Comparison of ENCODE assay signal across 24 cellular contexts in the genomic region with DNA sequence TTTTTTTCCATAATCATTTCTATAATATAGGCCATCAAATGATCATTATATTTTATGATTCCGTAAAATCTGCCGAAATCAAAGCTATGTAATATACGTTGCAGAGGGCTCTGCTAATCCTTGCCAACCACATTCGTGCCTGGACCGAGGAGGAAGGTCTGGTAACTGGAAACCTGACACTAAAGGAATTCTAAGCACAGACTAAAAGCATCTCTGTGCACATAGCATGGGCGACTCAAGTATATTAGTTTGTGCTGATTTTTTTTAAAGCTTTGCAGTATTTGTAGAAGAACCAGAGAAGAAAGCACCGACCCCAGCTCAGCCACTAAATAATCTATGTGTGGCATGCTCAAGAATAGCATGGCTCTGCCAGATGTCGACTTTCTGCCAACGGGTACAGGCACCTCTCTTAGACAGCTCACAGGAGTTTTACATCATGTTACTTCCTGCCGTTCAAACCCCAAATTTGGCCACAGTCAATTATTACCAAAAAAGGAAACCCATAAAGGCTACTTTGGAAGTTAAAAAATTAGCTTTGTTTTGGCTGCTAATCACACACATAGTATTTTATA.
"Had no signal": no experiment of that assay in that cellular context is flagged by ENCODE, and none has a peak within 500 bp of the region (broad histone marks: within the 10 kb centered on the region; RNA-seq: fewer than 3 reads in every experiment).

No MANE protein-coding gene starts in this region.

- DNase-seq: activated CD4-positive, alpha-beta memory T cell treated with anti-CD3 and anti-CD28 coated beads for 36 hours; activated CD4-positive, alpha-beta T cell treated with anti-CD3 and anti-CD28 coated beads for 4 hours; activated gamma-delta T cell treated with Interleukin-2 at 50 U/mL for 16 hours; activated T-cell treated with anti-CD3 and anti-CD28 coated beads for 4 hours; amygdala; body of pancreas; central memory CD4-positive, alpha-beta T cell; gastrocnemius medialis; head of caudate nucleus; immature natural killer cell; mesenchymal stem cell; mucosa of descending colon; naive B cell; right cardiac atrium; small intestine; stimulated activated CD4-positive, alpha-beta T cell treated with anti-CD3 and anti-CD28 coated beads, Interleukin-15, amount 100 ng/mL, for 24 hours; stimulated activated CD4-positive, alpha-beta T cell treated with anti-CD3 and anti-CD28 coated beads, Interleukin-2, amount 100 ng/mL, for 48 hours; testis had no signal

- H3K36me3 ChIP-seq: gastrocnemius medialis, neural progenitor cell, prostate gland had no signal

- H3K4me3 ChIP-seq: body of pancreas, gastrocnemius medialis, mucosa of descending colon, neural progenitor cell, prostate gland, testis had no signal

- H3K27me3 Mint-ChIP-seq: type B pancreatic cell had no signal

- H3K9ac ChIP-seq: neural progenitor cell had no signal

- H3K4me1 Mint-ChIP-seq: immature natural killer cell, naive B cell had no signal

- H3K36me3 Mint-ChIP-seq: immature natural killer cell, neural progenitor cell had no signal

- H3K9me3 ChIP-seq: body of pancreas, gastrocnemius medialis, mucosa of descending colon, prostate gland, testis had no signal

- H2AFZ ChIP-seq: neural progenitor cell had no signal

- H3K4me1 ChIP-seq: body of pancreas, gastrocnemius medialis, prostate gland, testis had no signal

- H3K27ac Mint-ChIP-seq: activated CD4-positive, alpha-beta memory T cell treated with anti-CD3 and anti-CD28 coated beads for 36 hours; activated naive CD4-positive, alpha-beta T cell treated with anti-CD3 and anti-CD28 coated beads, Interleukin-2, amount 50 U/mL, for 72 hours; activated T-helper 1 cell treated with anti-CD3 and anti-CD28 coated beads, Interleukin-12 subunit alpha, Interleukin-12 subunit beta, Interleukin-2, Interleukin-4 antibody, amounts not matched to agents 30 ng/mL and 10 ng/mL and 1 ng/mL, durations not matched to agents 14 hours and 24 hours and 36 hours; immature natural killer cell; naive B cell; neural progenitor cell; T-helper 2 cell treated with Interferon-gamma antibody and Interleukin-4, amounts not matched to agents 5 μg/mL and 100 μg/mL, for 36 hours; type B pancreatic cell had no signal

- H3K27ac ChIP-seq: body of pancreas, gastrocnemius medialis, neural progenitor cell, prostate gland, testis had no signal

- H3K4me2 ChIP-seq: neural progenitor cell had no signal

- H3K27me3 ChIP-seq: body of pancreas, gastrocnemius medialis, neural progenitor cell, testis had no signal

- H3K4me3 Mint-ChIP-seq: activated CD4-positive, alpha-beta memory T cell treated with anti-CD3 and anti-CD28 coated beads for 36 hours; activated T-helper 1 cell treated with anti-CD3 and anti-CD28 coated beads, Interleukin-12 subunit alpha, Interleukin-12 subunit beta, Interleukin-2, Interleukin-4 antibody, amounts not matched to agents 30 ng/mL and 10 ng/mL and 1 ng/mL, durations not matched to agents 14 hours and 24 hours and 36 hours; immature natural killer cell; naive B cell; neural progenitor cell; T-helper 2 cell treated with Interferon-gamma antibody and Interleukin-4, amounts not matched to agents 5 μg/mL and 100 μg/mL, for 36 hours; type B pancreatic cell had no signal

- ATAC-seq: activated naive CD4-positive, alpha-beta T cell treated with anti-CD3 and anti-CD28 coated beads, Interleukin-2, amount 50 U/mL, for 72 hours; body of pancreas; gastrocnemius medialis; mucosa of descending colon; right cardiac atrium had no signal
